Comparison of ENCODE assay signal across 23 cellular contexts in genomic region chr9:96663506-96664120, GRCh38.
"Had no signal": no experiment of that assay in that cellular context is flagged by ENCODE, and none has a peak within 500 bp of the region (broad histone marks: within the 10 kb centered on the region; RNA-seq: fewer than 3 reads in every experiment).

No MANE protein-coding gene starts in this region.

- H3K4me3 ChIP-seq: esophagus muscularis mucosa, lung, spleen, testis, upper lobe of left lung had no signal

- H3K4me1 ChIP-seq: testis, upper lobe of left lung had no signal

- H3K27me3 ChIP-seq: esophagus muscularis mucosa, testis, upper lobe of left lung had no signal

- H3K9me3 ChIP-seq: esophagus muscularis mucosa, spleen, testis, upper lobe of left lung had no signal

- H3K36me3 ChIP-seq: esophagus muscularis mucosa, spleen, upper lobe of left lung had no signal

- H3K27ac ChIP-seq: esophagus muscularis mucosa, spleen, testis, upper lobe of left lung had no signal

- FAIRE-seq: bronchial epithelial cell, endothelial cell of umbilical vein had no signal

- ATAC-seq: activated CD8-positive, alpha-beta T cell treated with anti-CD3 and anti-CD28 coated beads for 36 hours; left colon; natural killer cell treated with Interleukin-12 subunit alpha and Interleukin-12 subunit beta and Interleukin-15 and Interleukin-18, amount 100 ng/mL, for 72 hours; stimulated activated memory B cell treated with anti-CD40 and anti-IgM and Interleukin-4, amounts not matched to agents 10 μg/mL and 1 μg/mL and 100 μg/mL, for 72 hours; T-cell had no signal

- DNase-seq: activated B cell treated with CpG ODN at 0.5 μM for 24 hours; activated CD4-positive, alpha-beta T cell treated with anti-CD3 and anti-CD28 coated beads for 48 hours; activated CD8-positive, alpha-beta T cell treated with anti-CD3 and anti-CD28 coated beads for 36 hours; activated effector memory CD4-positive, alpha-beta T cell treated with Interleukin-2 at 50 U/mL for 16 hours; activated naive CD4-positive, alpha-beta T cell treated with anti-CD3 and anti-CD28 coated beads, Interleukin-2, amount 50 U/mL, for 16 hours; activated T-cell treated with anti-CD3 and anti-CD28 coated beads, Interleukin-2, amount 50 U/mL, for 48 hours; cerebellar nuclear complex; effector CD8-positive, alpha-beta T cell; foreskin fibroblast; hippocampal formation; islet precursor cell; left colon; spleen; stimulated activated CD4-positive, alpha-beta T cell treated with anti-CD3 and anti-CD28 coated beads, Interleukin-4, amount 100 ng/mL, for 4 hours; T-cell; testis; upper lobe of left lung had no signal
